In genomic region chr15:100879046-100879445, GRCh38 we compare ENCODE assay signal across 9 cellular contexts. TPM values are rescaled to one million over a fixed set of nuclear protein-coding genes. Genes with fewer than 3 reads are reported as not detected.
DNase-seq lines count a peak whose midpoint lies in the region; ATAC-seq and TF ChIP-seq lines count a peak whose summit lies in the region.
"Had no signal": no experiment of that assay in that cellular context is flagged by ENCODE, and none has a peak within 500 bp of the region (broad histone marks: within the 10 kb centered on the region; RNA-seq: fewer than 3 reads in every experiment).

No MANE protein-coding gene starts in this region.

- peak overlapping the region in 3 of 4 donors; percentile 46 to 58 (median 57) for H3K4me3 ChIP-seq in Peyer's patch
- H3K4me3 ChIP-seq in skeletal muscle tissue (ENCODE audit: low read length in 3 of 3), result peak overlapping the region in 2 of 3 donors; percentile 29 to 31
- H3K4me3 ChIP-seq: K562 had no signal

- H3K36me3 ChIP-seq in Peyer's patch (no peaks in the 10 kb centered on the region), skeletal muscle tissue (ENCODE audit: control insufficient read depth in 3 of 3, insufficient read depth in 3 of 3, low read length in 3 of 3) (no peaks in the 10 kb centered on the region)

- no peaks in the 10 kb centered on the region for H3K4me1 Mint-ChIP-seq in glutamatergic neuron (ENCODE audit: low read depth, unreplicated experiment)

- TF ChIP-seq POLR2A in Peyer's patch (IDR thresholded peaks at IDR 0.05), result no peak

- H3K4me3 Mint-ChIP-seq in glutamatergic neuron (ENCODE audit: unreplicated experiment), result peak overlapping the region; percentile 85

- peaks cover 0 to 10% of the 10 kb centered on the region in 2 donors for H3K27me3 ChIP-seq in Peyer's patch
- H3K27me3 ChIP-seq in skeletal muscle tissue (ENCODE audit: control insufficient read depth in 3 of 3, insufficient read depth in 3 of 3, low read length in 3 of 3), result peaks cover 18 to 33% (median 22%) of the 10 kb centered on the region in 3 donors

- peak overlapping the region in 3 of 4 donors; percentile 52 to 74 (median 66) for H3K27ac ChIP-seq in Peyer's patch
- no peak overlapping the region for H3K27ac ChIP-seq in skeletal muscle tissue (ENCODE audit: low read depth, low read length)

- H3K4me1 ChIP-seq in Peyer's patch (peaks cover 0 to 12% (median 4%) of the 10 kb centered on the region in 4 donors), skeletal muscle tissue (ENCODE audit: control insufficient read depth in 3 of 3, insufficient read depth in 3 of 3, low read length in 3 of 3) (no peaks in the 10 kb centered on the region)

- H3K9ac ChIP-seq in skeletal muscle tissue (ENCODE audit: low read depth in 1 of 3, low read length in 3 of 3), result peak overlapping the region in 1 of 3 donors; percentile 40

- H3K36me3 Mint-ChIP-seq in glutamatergic neuron (ENCODE audit: unreplicated experiment), result no peaks in the 10 kb centered on the region

- H3K9me3 ChIP-seq in Peyer's patch, result no peaks in the 10 kb centered on the region
- H3K9me3 ChIP-seq in skeletal muscle tissue (ENCODE audit: control insufficient read depth in 3 of 3, low read length in 3 of 3), result no peaks in the 10 kb centered on the region

- peak; percentile 39 for ATAC-seq in GM19351 (IDR thresholded peaks at IDR 0.05; ENCODE audit: unreplicated experiment)
- no peak for ATAC-seq in HG02840 (IDR thresholded peaks at IDR 0.05; ENCODE audit: low FRiP score, unreplicated experiment)
- no peak for ATAC-seq in HG03520 (IDR thresholded peaks at IDR 0.05; ENCODE audit: unreplicated experiment)
- ATAC-seq: K562 had no signal

- DNase-seq in Peyer's patch (no peak), glutamatergic neuron (peak; percentile 37), NOMO-1 treated with DMSO at 0.1 percent for 48 hours (lab: John Stamatoyannopoulos, UW; ENCODE audit: unreplicated experiment) (no peak), middle frontal gyrus (ENCODE audit: extremely low spot score, low spot score) (no peak)

- H3K27ac Mint-ChIP-seq in glutamatergic neuron (ENCODE audit: unreplicated experiment), result no peak overlapping the region

- no peak for TF ChIP-seq CTCF in Peyer's patch (IDR thresholded peaks at IDR 0.05)
- no peak for TF ChIP-seq CTCF in glutamatergic neuron (IDR thresholded peaks at IDR 0.05; ENCODE audit: partially characterized antibody, unreplicated experiment)

- H3K27me3 Mint-ChIP-seq in glutamatergic neuron (ENCODE audit: unreplicated experiment), result peaks cover 23% of the 10 kb centered on the region

- peaks cover 10% of the 10 kb centered on the region for H3K9me3 Mint-ChIP-seq in glutamatergic neuron (ENCODE audit: unreplicated experiment)

RNA-seq across cellular contexts. Expression of gene ALDH1A3, which starts 0.6 kb away (rescaled TPM):
- total RNA-seq in Peyer's patch (10 to 100 TPM in 3 of 4 donors, 1 to 10 TPM in 1; 8.5 to 99.9 (median 18.4) TPM), glutamatergic neuron (ENCODE audit: unreplicated experiment) (2.8 TPM), skeletal muscle tissue (15.7 TPM)

RNA-seq across cellular contexts. Expression of gene LRRK1, which starts 40.1 kb away (rescaled TPM):
- total RNA-seq in Peyer's patch (10 to 100 TPM; 49.2 to 66.0 (median 55.5) TPM), glutamatergic neuron (ENCODE audit: unreplicated experiment) (1.5 TPM), skeletal muscle tissue (3.7 TPM)

Comparison
In these comparisons a context has a peak if more than half of its experiments do, and no peak if none do; other contexts are left out.
1. RNA of gene LRRK1, which starts 40.1 kb away (total RNA-seq): 49.2 to 66.0 TPM in Peyer's patch; 3.7 TPM in skeletal muscle tissue (single experiment) and 1.5 TPM in glutamatergic neuron (single experiment); every median in the first group is over 10 times any median in the second.